In genomic region chr7:121797283-121798037, GRCh38 we compare ENCODE assay signal across 12 cellular contexts.
A peak's percentile ranks its signal among the peaks of the same experiment; 100 is the strongest.
DNase-seq lines count a peak whose midpoint lies in the region; ATAC-seq and TF ChIP-seq lines count a peak whose summit lies in the region.
"Had no signal": no experiment of that assay in that cellular context is flagged by ENCODE, and none has a peak within 500 bp of the region (broad histone marks: within the 10 kb centered on the region; RNA-seq: fewer than 3 reads in every experiment).

No MANE protein-coding gene starts in this region.

- H3K9me3 Mint-ChIP-seq in activated naive CD4-positive, alpha-beta T cell treated with anti-CD3 and anti-CD28 coated beads, Interleukin-2, amount 50 U/mL, for 72 hours = peaks cover 0 to 4% of the 10 kb centered on the region in 2 donors

- no peak for ATAC-seq in HG02852 (IDR thresholded peaks at IDR 0.05; ENCODE audit: unreplicated experiment)
- ATAC-seq in activated naive CD4-positive, alpha-beta T cell treated with anti-CD3 and anti-CD28 coated beads, Interleukin-2, amount 50 U/mL, for 72 hours = no peak

- DNase-seq in DMS53 (lab: John Stamatoyannopoulos, UW) (peak; percentile 13), DMS53 treated with DMSO at 0.1 percent for 48 hours (lab: John Stamatoyannopoulos, UW; ENCODE audit: unreplicated experiment) (no peak), choroid plexus epithelial cell (ENCODE audit: low read depth) (peak; percentile 2), kidney tubule cell (ENCODE audit: low spot score) (peak; percentile 81), superior temporal gyrus (ENCODE audit: extremely low spot score) (peak; percentile 96), DMS 273 treated with DMSO at 0.1 percent for 48 hours (lab: John Stamatoyannopoulos, UW) (no peak)
- DNase-seq in activated naive CD4-positive, alpha-beta T cell treated with anti-CD3 and anti-CD28 coated beads, Interleukin-2, amount 50 U/mL, for 72 hours (ENCODE audit: low spot score in 2 of 2) = no peak
- DNase-seq: activated T-cell treated with anti-CD3 and anti-CD28 coated beads for 4 hours; NCI-H2171 treated with DMSO at 0.1 percent for 48 hours; spleen; stimulated activated CD8-positive, alpha-beta memory T cell treated with anti-CD3 and anti-CD28 coated beads, Interleukin-4, amount 100 ng/mL, for 48 hours had no signal

- no peak for TF ChIP-seq CTCF in choroid plexus epithelial cell (conservative IDR thresholded peaks at IDR 0.05; ENCODE audit: low read depth, low read length)

- H3K27ac Mint-ChIP-seq in activated naive CD4-positive, alpha-beta T cell treated with anti-CD3 and anti-CD28 coated beads, Interleukin-2, amount 50 U/mL, for 72 hours = no peak overlapping the region

- no peaks in the 10 kb centered on the region for H3K36me3 Mint-ChIP-seq in activated naive CD4-positive, alpha-beta T cell treated with anti-CD3 and anti-CD28 coated beads, Interleukin-2, amount 50 U/mL, for 72 hours

- no peak overlapping the region for H3K4me3 ChIP-seq in choroid plexus epithelial cell (ENCODE audit: low read depth, low read length)
- H3K4me3 ChIP-seq: spleen had no signal

Comparison
In these comparisons a context has a peak if more than half of its experiments do, and no peak if none do; other contexts are left out.
1. DNase-seq: peak in DMS53 (single experiment), choroid plexus epithelial cell (single experiment), kidney tubule cell (single experiment) and superior temporal gyrus (single experiment); none in DMS53 treated with DMSO at 0.1 percent for 48 hours (single experiment), DMS 273 treated with DMSO at 0.1 percent for 48 hours (single experiment) and activated naive CD4-positive, alpha-beta T cell treated with anti-CD3 and anti-CD28 coated beads, Interleukin-2, amount 50 U/mL, for 72 hours (0 of 2).